ENCODE assay signal across 3 cellular contexts in genomic region chr6:136034422-136034821, GRCh38.
TF ChIP-seq lines count a peak whose summit lies in the region.

No MANE protein-coding gene starts in this region.

TF ChIP-seq in SK-N-SH, 30 proteins besides CTCF, POLR2A, EP300 and RAD21:
- no peak for TF ChIP-seq MXI1 (IDR thresholded peaks at IDR 0.05; ENCODE audit: low read depth, low read length)
- no peak for TF ChIP-seq NRF1 (IDR thresholded peaks at IDR 0.05; ENCODE audit: low read depth, low read length)
TF ChIP-seq in SK-N-SH: peak in this region for 0.

TF ChIP-seq in SK-N-SH treated with all-trans-retinoic acid at 6 μM for 48 hours, 23 proteins besides CTCF, POLR2A, EP300 and RAD21 (continued from another document):
- TF ChIP-seq OSR1 (CRISPR knock-in tag; IDR thresholded peaks at IDR 0.05) (no peak), ZFP30 (CRISPR knock-in tag; IDR thresholded peaks at IDR 0.05) (no peak), ISL1 (CRISPR knock-in tag; IDR thresholded peaks at IDR 0.05) (no peak), ZC3H10 (CRISPR knock-in tag; IDR thresholded peaks at IDR 0.05) (no peak), ZNF565 (CRISPR knock-in tag; conservative IDR thresholded peaks at IDR 0.05; ENCODE audit: low read depth) (no peak), TOX (CRISPR knock-in tag; IDR thresholded peaks at IDR 0.05; ENCODE audit: borderline replicate concordance) (no peak), BACH2 (CRISPR knock-in tag; IDR thresholded peaks at IDR 0.05; ENCODE audit: borderline replicate concordance) (no peak), RARB (CRISPR knock-in tag; IDR thresholded peaks at IDR 0.05) (no peak), ZFP3 (CRISPR knock-in tag; IDR thresholded peaks at IDR 0.05) (no peak), CSRNP3 (CRISPR knock-in tag; IDR thresholded peaks at IDR 0.05) (no peak)
TF ChIP-seq in SK-N-SH treated with all-trans-retinoic acid at 6 μM for 48 hours: peak in this region for 0.

TF ChIP-seq in K562, 482 proteins besides CTCF, POLR2A, EP300 and RAD21:
- no peak for TF ChIP-seq TSHZ1 (CRISPR knock-in tag; IDR thresholded peaks at IDR 0.05)
- no peak for TF ChIP-seq REST (CRISPR knock-in tag; IDR thresholded peaks at IDR 0.05; ENCODE audit: low read depth)
- TF ChIP-seq RFX7 (CRISPR knock-in tag; IDR thresholded peaks at IDR 0.05), result no peak
- no peak for TF ChIP-seq HIVEP1 (CRISPR knock-in tag; IDR thresholded peaks at IDR 0.05)
- TF ChIP-seq ZNF311 (CRISPR knock-in tag; IDR thresholded peaks at IDR 0.05), result no peak
- no peak for TF ChIP-seq TBL1XR1 (IDR thresholded peaks at IDR 0.05; ENCODE audit: low read length in 2 of 2)
- TF ChIP-seq RBM17 (IDR thresholded peaks at IDR 0.05; ENCODE audit: borderline replicate concordance, low read depth, low read length), result no peak
- no peak for TF ChIP-seq ZBTB1 (CRISPR knock-in tag; IDR thresholded peaks at IDR 0.05; ENCODE audit: borderline replicate concordance, low read depth)
- TF ChIP-seq BHLHE40 (IDR thresholded peaks at IDR 0.05; ENCODE audit: low read length), result no peak
- TF ChIP-seq SETDB1 (IDR thresholded peaks at IDR 0.05; ENCODE audit: low read length), result no peak
- no peak for TF ChIP-seq FOXJ3 (CRISPR knock-in tag; IDR thresholded peaks at IDR 0.05)
- TF ChIP-seq PHF21A (IDR thresholded peaks at IDR 0.05; ENCODE audit: borderline replicate concordance, low read depth), result no peak
- no peak for TF ChIP-seq PTTG1 (tag; IDR thresholded peaks at IDR 0.05; ENCODE audit: low read depth)
- no peak for TF ChIP-seq ZNF445 (CRISPR knock-in tag; IDR thresholded peaks at IDR 0.05; ENCODE audit: low read depth)
